1 cellular context compared by ENCODE assay signal in the genomic region with DNA sequence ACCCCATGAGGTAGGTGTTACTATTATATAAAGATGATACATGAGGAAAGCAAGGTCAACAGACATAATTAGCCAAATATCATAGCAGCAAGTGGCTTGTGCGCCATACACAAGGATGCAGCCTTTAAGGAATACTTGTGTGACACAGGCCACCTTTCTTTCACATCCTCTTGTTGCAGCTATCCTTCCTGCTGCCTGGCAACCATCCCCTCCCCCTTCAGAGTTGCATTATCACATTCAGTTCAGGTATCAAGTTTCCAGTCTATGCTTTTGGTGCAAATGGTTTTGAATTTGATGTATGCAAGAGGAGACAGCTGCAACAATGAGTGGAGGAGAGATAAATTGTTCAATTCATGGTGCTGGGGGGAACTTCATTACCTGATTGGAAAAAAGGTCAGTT.
TF ChIP-seq lines count a peak whose summit lies in the region.

No MANE protein-coding gene starts in this region.

TF ChIP-seq in GM23338, 12 proteins besides CTCF, POLR2A, EP300 and RAD21 (continued from another document):
- TF ChIP-seq ZNF462 (CRISPR knock-in tag; IDR thresholded peaks at IDR 0.05), result no peak
TF ChIP-seq in GM23338: peak in this region for 0.
